In the genomic region with DNA sequence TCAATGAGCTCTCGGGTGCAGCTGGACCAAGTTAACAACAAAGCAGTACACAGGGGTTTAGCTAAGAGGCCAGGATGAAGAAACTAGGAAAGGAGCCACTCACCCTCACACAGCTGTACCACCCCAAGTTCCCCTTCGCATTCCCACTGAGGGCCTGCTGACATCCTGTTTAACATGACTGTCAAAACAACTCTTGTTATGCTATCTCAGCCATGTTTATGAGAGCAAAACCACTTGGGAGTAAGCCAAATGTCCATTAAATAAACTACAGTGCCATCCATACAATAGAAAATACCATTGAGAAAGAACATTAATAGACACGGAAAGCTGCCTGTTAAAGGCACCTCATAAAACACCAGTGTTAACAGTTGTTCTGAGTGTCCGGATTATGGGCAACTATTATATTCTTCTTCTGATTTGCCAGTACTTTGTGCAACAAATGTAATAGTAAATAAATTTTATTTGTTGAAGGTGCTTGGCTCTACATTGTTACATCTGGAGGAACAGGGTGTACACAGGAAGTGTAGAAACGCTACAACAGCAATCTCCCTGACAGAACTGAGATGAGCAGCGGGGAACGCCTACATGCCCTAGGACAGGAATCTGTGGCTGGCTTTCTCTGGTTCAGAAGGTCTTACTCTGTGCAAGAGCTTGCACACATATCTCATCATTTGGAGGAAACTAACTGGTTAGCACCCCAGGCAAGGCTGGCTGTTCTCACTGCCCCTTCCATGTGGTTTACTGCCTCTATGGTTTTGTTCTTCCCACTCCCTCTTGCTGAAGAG, we compare ENCODE assay signal across 8 cellular contexts.
A peak's percentile ranks its signal among the peaks of the same experiment; 100 is the strongest.
DNase-seq lines count a peak whose midpoint lies in the region; ATAC-seq and TF ChIP-seq lines count a peak whose summit lies in the region.

No MANE protein-coding gene starts in this region.

- no peaks in the 10 kb centered on the region for H3K36me3 Mint-ChIP-seq in activated CD8-positive, alpha-beta T cell treated with anti-CD3 and anti-CD28 coated beads, Interleukin-2, amount 10 ng/mL, durations not matched to agents 7 days and 5 days (ENCODE audit: low read depth)

- TF ChIP-seq CTCF in A673 (conservative IDR thresholded peaks at IDR 0.05; ENCODE audit: low read depth, low read length) (no peak), KMS-11 (conservative IDR thresholded peaks at IDR 0.05; ENCODE audit: low read depth, low read length) (no peak), left lung (IDR thresholded peaks at IDR 0.05) (no peak)

- intact Hi-C loops in A673 (cut with micrococcal nuclease; ENCODE audit: unreplicated experiment) (no loop called here), left lung (cut with DNase I) (no loop called here)

- H3K4me3 Mint-ChIP-seq in activated CD8-positive, alpha-beta T cell treated with anti-CD3 and anti-CD28 coated beads, Interleukin-2, amount 10 ng/mL, durations not matched to agents 7 days and 5 days: no peak overlapping the region

- H3K4me1 Mint-ChIP-seq in activated CD8-positive, alpha-beta T cell treated with anti-CD3 and anti-CD28 coated beads, Interleukin-2, amount 10 ng/mL, durations not matched to agents 7 days and 5 days (ENCODE audit: low read depth): peaks cover 62% of the 10 kb centered on the region

- H3K4me2 ChIP-seq in KMS-11: peak overlapping the region; percentile 68

- BruUV-seq in A673 (replicated peaks; lab: Mats Ljungman, UMichigan): no TSS peak

- H3K27ac ChIP-seq in A673 (ENCODE audit: low read depth, low read length, poor library complexity, severe bottlenecking) (no peak overlapping the region), KMS-11 (peak overlapping the region; percentile 63), left lung (peak overlapping the region; percentile 51 to 81)

- no peaks in the 10 kb centered on the region for H3K9me3 Mint-ChIP-seq in activated CD8-positive, alpha-beta T cell treated with anti-CD3 and anti-CD28 coated beads, Interleukin-2, amount 10 ng/mL, durations not matched to agents 7 days and 5 days (ENCODE audit: insufficient read depth)

- H4K20me1 ChIP-seq in KMS-11 (ENCODE audit: insufficient read depth): no peaks in the 10 kb centered on the region

- no peaks in the 10 kb centered on the region for H3K9me3 ChIP-seq in A673 (ENCODE audit: low read depth, low read length, poor library complexity, severe bottlenecking)
- H3K9me3 ChIP-seq in left lung: no peaks in the 10 kb centered on the region

- peak overlapping the region; percentile 39 for H2AFZ ChIP-seq in KMS-11 (ENCODE audit: low read depth)

- peak; percentile 48 for ATAC-seq in GM18870 (IDR thresholded peaks at IDR 0.05; ENCODE audit: unreplicated experiment)
- ATAC-seq in activated CD8-positive, alpha-beta T cell treated with anti-CD3 and anti-CD28 coated beads, Interleukin-2, amount 10 ng/mL, durations not matched to agents 7 days and 5 days: peak; percentile 60
- peak; percentile 75 for ATAC-seq in left lung
- ATAC-seq in GM18867 (IDR thresholded peaks at IDR 0.05; ENCODE audit: unreplicated experiment): no peak

- no peak overlapping the region; the same call in 1 of the 2 replicates for H3K9ac ChIP-seq in KMS-11

- no peaks in the 10 kb centered on the region for H3K36me3 ChIP-seq in A673 (ENCODE audit: insufficient read depth, low read length, poor library complexity, severe bottlenecking)
- H3K36me3 ChIP-seq in KMS-11 (ENCODE audit: insufficient read depth): no peaks in the 10 kb centered on the region
- H3K36me3 ChIP-seq in left lung: no peaks in the 10 kb centered on the region

- CTCF ChIA-PET in A673 (lab: Charles Lee): no interaction called here
- CTCF ChIA-PET in activated CD8-positive, alpha-beta T cell treated with anti-CD3 and anti-CD28 coated beads, Interleukin-2, amount 10 ng/mL, durations not matched to agents 7 days and 5 days (lab: Charles Lee): interaction anchor here (1.2 to 1.6 kb wide), 3 partner anchors 13 to 1155 kb away, joined by 3 to 4 read pairs (median 3); no protein-coding TSS in a partner anchor

- H3K4me3 ChIP-seq in A673 (ENCODE audit: low read depth, low read length, poor library complexity, severe bottlenecking): no peak overlapping the region
- H3K4me3 ChIP-seq in KMS-11 (IDR thresholded peaks at IDR 0.05; ENCODE audit: insufficient read depth, low read depth, low read length): no peak overlapping the region
- no peak overlapping the region for H3K4me3 ChIP-seq in left lung

- H3K27me3 ChIP-seq in A673 (replicated peaks; ENCODE audit: insufficient read depth, low read depth, low read length, poor library complexity) (no peaks in the 10 kb centered on the region), KMS-11 (ENCODE audit: insufficient read depth, low read depth) (no peaks in the 10 kb centered on the region), left lung (no peaks in the 10 kb centered on the region)

- peaks cover 19% of the 10 kb centered on the region for H3K4me1 ChIP-seq in A673 (ENCODE audit: insufficient read depth, low read length, poor library complexity, severe bottlenecking)
- H3K4me1 ChIP-seq in KMS-11 (ENCODE audit: low read depth, poor library complexity, severe bottlenecking): peaks cover 69% of the 10 kb centered on the region
- peaks cover 12 to 50% of the 10 kb centered on the region in 2 donors for H3K4me1 ChIP-seq in left lung

- no peaks in the 10 kb centered on the region for H3K79me2 ChIP-seq in KMS-11 (ENCODE audit: insufficient read depth, low read depth)

- no peaks in the 10 kb centered on the region for H3K27me3 Mint-ChIP-seq in activated CD8-positive, alpha-beta T cell treated with anti-CD3 and anti-CD28 coated beads, Interleukin-2, amount 10 ng/mL, durations not matched to agents 7 days and 5 days (ENCODE audit: low read depth)

- H3K27ac Mint-ChIP-seq in activated CD8-positive, alpha-beta T cell treated with anti-CD3 and anti-CD28 coated beads, Interleukin-2, amount 10 ng/mL, durations not matched to agents 7 days and 5 days: peak overlapping the region; percentile 66

- POLR2A ChIA-PET in A673 (lab: Charles Lee; ENCODE audit: low non-redundant PET): interaction anchor here (0.5 kb wide), 1 partner anchor 242 kb away, joined by 3 read pairs; no protein-coding TSS in a partner anchor
- POLR2A ChIA-PET in activated CD8-positive, alpha-beta T cell treated with anti-CD3 and anti-CD28 coated beads, Interleukin-2, amount 10 ng/mL, durations not matched to agents 7 days and 5 days (lab: Charles Lee): interaction anchor here (1.2 kb wide), 1 partner anchor 1173 kb away, joined by 3 read pairs; the partner anchor contains the start of gene YPEL5

- DNase-seq in A673 (ENCODE audit: low spot score): peak; percentile 53
- peak; percentile 40 for DNase-seq in activated CD8-positive, alpha-beta T cell treated with anti-CD3 and anti-CD28 coated beads, Interleukin-2, amount 10 ng/mL, durations not matched to agents 7 days and 5 days
- DNase-seq in left lung: peak in 1 of 2 donors; percentile 49
- no peak for DNase-seq in ureter (ENCODE audit: low spot score)
- DNase-seq in NCI-H226: no peak

Comparison
In these comparisons a context has a peak if more than half of its experiments do, and no peak if none do; other contexts are left out.
1. DNase-seq: peak in A673 (single experiment) and activated CD8-positive, alpha-beta T cell treated with anti-CD3 and anti-CD28 coated beads, Interleukin-2, amount 10 ng/mL, durations not matched to agents 7 days and 5 days (single experiment); none in ureter (single experiment) and NCI-H226 (single experiment).